Comparison of ENCODE assay signal across 11 cellular contexts in the genomic region with DNA sequence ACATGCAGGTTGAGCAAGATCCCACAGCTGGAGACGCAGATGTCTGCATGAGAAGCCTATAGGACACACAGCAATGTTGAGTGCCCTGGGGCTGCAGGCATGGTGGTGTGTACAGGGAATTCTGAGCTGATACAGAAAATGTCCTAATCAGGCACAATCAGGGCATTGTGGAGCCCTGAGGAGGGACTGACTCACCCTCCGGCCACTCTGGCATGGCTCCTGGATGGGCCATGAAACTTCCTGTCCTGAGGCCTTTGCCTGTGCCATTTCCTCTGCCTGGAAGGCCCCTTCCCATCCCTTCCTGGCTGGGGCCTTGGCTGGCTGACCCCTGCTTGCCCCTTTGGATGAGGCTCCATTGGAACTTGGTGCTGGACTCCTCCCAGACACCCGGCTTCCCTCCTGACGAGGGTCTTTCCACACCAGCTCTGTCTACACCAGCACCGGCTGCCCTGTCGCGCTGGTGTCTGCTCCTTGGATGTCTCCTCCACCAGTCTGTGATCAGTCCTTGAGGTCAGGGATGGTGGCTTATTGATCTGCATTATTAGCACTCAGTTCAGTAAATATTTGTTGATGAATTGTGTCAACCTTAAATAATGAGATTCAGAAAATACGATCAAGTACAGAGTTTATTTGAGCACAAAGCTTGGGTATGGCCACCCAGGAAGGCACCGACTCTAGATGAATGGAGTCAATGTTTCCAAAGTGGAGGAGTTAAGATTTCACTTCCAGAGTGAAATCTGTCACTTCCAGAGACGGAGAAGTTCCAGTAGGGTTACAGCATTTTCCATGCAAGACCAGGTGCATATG. TPM values are rescaled to one million over a fixed set of nuclear protein-coding genes. Genes with fewer than 3 reads are reported as not detected.
DNase-seq lines count a peak whose midpoint lies in the region; ATAC-seq and TF ChIP-seq lines count a peak whose summit lies in the region.
"Had no signal": no experiment of that assay in that cellular context is flagged by ENCODE, and none has a peak within 500 bp of the region (broad histone marks: within the 10 kb centered on the region; RNA-seq: fewer than 3 reads in every experiment).

No MANE protein-coding gene starts in this region.

- H3K27ac ChIP-seq in right atrium auricular region (peak overlapping the region in 1 of 2 donors; percentile 33), dorsolateral prefrontal cortex (peak overlapping the region in 38 of 59 donors; percentile 0 to 83 (median 60)), right lobe of liver (no peak overlapping the region), uterus (peak overlapping the region; percentile 87 to 98)
- H3K27ac ChIP-seq: 22Rv1, ovary had no signal

- H3K36me3 ChIP-seq in right atrium auricular region: no peaks in the 10 kb centered on the region
- no peaks in the 10 kb centered on the region for H3K36me3 ChIP-seq in right lobe of liver
- H3K36me3 ChIP-seq in uterus: no peaks in the 10 kb centered on the region
- H3K36me3 ChIP-seq: ovary had no signal

- ATAC-seq in Right ventricle myocardium superior (ENCODE audit: poor library complexity) (peak; percentile 23), right lobe of liver (peak; percentile 45 to 74 (median 64)), GM18517 (IDR thresholded peaks at IDR 0.05; ENCODE audit: unreplicated experiment) (no peak)

- TF ChIP-seq CTCF in right atrium auricular region (IDR thresholded peaks at IDR 0.05): no peak
- peak in 1 of 56 donors; percentile 16 for TF ChIP-seq CTCF in dorsolateral prefrontal cortex (IDR thresholded peaks at IDR 0.05 in 54 of 56, conservative IDR thresholded peaks at IDR 0.05 in 2 of 56; ENCODE audit: low read depth in 1 of 56, partially characterized antibody in 56 of 56)
- TF ChIP-seq CTCF in right lobe of liver (IDR thresholded peaks at IDR 0.05): no peak
- TF ChIP-seq CTCF in uterus (IDR thresholded peaks at IDR 0.05): no peak

- H3K4me3 ChIP-seq in right atrium auricular region: no peak overlapping the region
- no peak overlapping the region for H3K4me3 ChIP-seq in dorsolateral prefrontal cortex
- H3K4me3 ChIP-seq in right lobe of liver: no peak overlapping the region
- H3K4me3 ChIP-seq in uterus: no peak overlapping the region
- H3K4me3 ChIP-seq: ovary had no signal

- TF ChIP-seq POLR2A in right lobe of liver (IDR thresholded peaks at IDR 0.05) (no peak), uterus (IDR thresholded peaks at IDR 0.05) (no peak)

- 62% methylated on average over 7 of the region's 10 CpGs for WGBS in right lobe of liver (ENCODE audit: insufficient coverage, low coverage, low lambda C conversion rate, missing lambda C conversion rate)

- DNase-seq in Right ventricle myocardium superior: no peak
- no peak for DNase-seq in right atrium auricular region (ENCODE audit: low spot score)
- peak in 8 of 10 donors; percentile 44 to 82 (median 64) for DNase-seq in dorsolateral prefrontal cortex
- no peak for DNase-seq in right lobe of liver
- DNase-seq in uterus: peak; percentile 69 to 79
- no peak for DNase-seq in SIG-M5 treated with dmso at 0.1 percent for 504 hours (lab: John Stamatoyannopoulos, UW; ENCODE audit: unreplicated experiment)
- DNase-seq in midbrain (lab: John Stamatoyannopoulos, UW): no peak
- DNase-seq: activated CD4-positive, alpha-beta T cell treated with anti-CD3 and anti-CD28 coated beads, Interleukin-2, amount 50 U/mL, for 1 hour had no signal

- H3K4me1 ChIP-seq in right atrium auricular region: peaks cover 0 to 21% of the 10 kb centered on the region in 2 donors
- H3K4me1 ChIP-seq in right lobe of liver: no peaks in the 10 kb centered on the region
- H3K4me1 ChIP-seq in uterus: peaks cover 14 to 16% of the 10 kb centered on the region in 2 donors

- H3K9me3 ChIP-seq in right atrium auricular region (no peaks in the 10 kb centered on the region), right lobe of liver (no peaks in the 10 kb centered on the region), uterus (no peaks in the 10 kb centered on the region)
- H3K9me3 ChIP-seq: ovary had no signal

- intact Hi-C loops in Right ventricle myocardium superior (cut with DNase I) (no loop called here), dorsolateral prefrontal cortex (cut with DNase I) (no loop called here), right lobe of liver (cut with DNase I) (no loop called here), uterus (cut with DNase I; ENCODE audit: low total_unique reads) (no loop called here)

- no peaks in the 10 kb centered on the region for H3K27me3 ChIP-seq in right atrium auricular region
- no peaks in the 10 kb centered on the region for H3K27me3 ChIP-seq in dorsolateral prefrontal cortex
- no peaks in the 10 kb centered on the region for H3K27me3 ChIP-seq in right lobe of liver
- no peaks in the 10 kb centered on the region for H3K27me3 ChIP-seq in uterus
- H3K27me3 ChIP-seq: ovary had no signal

RNA-seq across cellular contexts. Expression of gene AFAP1, which starts 16.8 kb away (rescaled TPM):
- total RNA-seq in Right ventricle myocardium superior (6.2 TPM), right atrium auricular region (10 to 100 TPM; 16.2 to 27.2 TPM), dorsolateral prefrontal cortex (10 to 100 TPM; 16.0 to 44.2 (median 28.5) TPM), right lobe of liver (1 to 10 TPM in 5 of 6 experiments, under 1 TPM in 1; 0.95 to 3.1 (median 1.9) TPM), uterus (10 to 100 TPM in 2 of 4 donors, 1 to 10 TPM in 2; 8.2 to 55.0 (median 28.9) TPM)

Comparison
In these comparisons a context has a peak if more than half of its experiments do, and no peak if none do; other contexts are left out.
1. DNase-seq: peak in dorsolateral prefrontal cortex (8 of 10) and uterus (2 of 2); none in Right ventricle myocardium superior (single experiment), right atrium auricular region (single experiment), right lobe of liver (0 of 3), SIG-M5 treated with dmso at 0.1 percent for 504 hours (single experiment) and midbrain (single experiment).
2. H3K27ac ChIP-seq: peak in dorsolateral prefrontal cortex (38 of 59) and uterus (2 of 2); none in right lobe of liver (0 of 3).